In the genomic region with DNA sequence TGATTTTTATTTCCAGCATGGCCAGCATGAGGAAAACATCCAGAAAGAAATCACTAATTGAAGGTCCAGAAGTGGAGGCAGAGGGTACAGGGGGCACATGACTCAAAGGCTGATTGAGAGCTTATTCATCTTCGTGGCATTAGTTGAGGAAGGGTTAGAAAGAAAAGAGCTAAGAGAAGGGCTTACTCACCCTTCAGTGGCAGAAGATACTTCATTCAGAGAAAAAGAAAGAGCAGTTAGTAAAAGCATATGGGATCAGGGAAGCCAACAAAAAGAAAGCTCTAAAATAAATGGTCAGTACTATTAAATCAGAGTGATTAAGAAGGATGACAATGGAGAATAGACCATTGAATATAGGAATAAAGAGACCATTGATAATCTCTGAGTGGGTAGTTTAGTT, we compare ENCODE assay signal across 28 cellular contexts. TPM values are rescaled to one million over a fixed set of nuclear protein-coding genes. Genes with fewer than 3 reads are reported as not detected.
DNase-seq lines count a peak whose midpoint lies in the region; ATAC-seq lines count a peak whose summit lies in the region.
"Had no signal": no experiment of that assay in that cellular context is flagged by ENCODE, and none has a peak within 500 bp of the region (broad histone marks: within the 10 kb centered on the region; RNA-seq: fewer than 3 reads in every experiment).

No MANE protein-coding gene starts in this region.

- in situ Hi-C loops in SK-MEL-5 (cut with HindIII; ENCODE audit: low pct_unique_long_range_greater_than_20kb, low sequenced_read_pairs): no loop called here

- H3K4me3 Mint-ChIP-seq in activated CD4-positive, alpha-beta T cell treated with anti-CD3 and anti-CD28 coated beads for 36 hours: no peak overlapping the region
- H3K4me3 Mint-ChIP-seq in activated CD4-positive, alpha-beta T cell treated with anti-CD3 and anti-CD28 coated beads, Interleukin-2, amount 10 ng/mL, durations not matched to agents 24 days and 14 days: no peak overlapping the region
- H3K4me3 Mint-ChIP-seq in stimulated activated effector memory CD8-positive, alpha-beta T cell treated with anti-CD3 and anti-CD28 coated beads, Interleukin-12 subunit alpha, Interleukin-12 subunit beta, amount 100 ng/mL, for 72 hours: no peak overlapping the region
- H3K4me3 Mint-ChIP-seq: activated naive CD8-positive, alpha-beta T cell treated with anti-CD3 and anti-CD28 coated beads for 36 hours; CD4-positive, alpha-beta memory T cell; dendritic cell treated with granulocyte-macrophage colony-stimulating factor and Interleukin-4, amounts not matched to agents 40 ng/mL and 50 ng/mL, for 4 days; natural killer cell had no signal

- H3K36me3 Mint-ChIP-seq in activated CD4-positive, alpha-beta T cell treated with anti-CD3 and anti-CD28 coated beads for 36 hours (ENCODE audit: low read depth): no peaks in the 10 kb centered on the region
- H3K36me3 Mint-ChIP-seq in activated CD4-positive, alpha-beta T cell treated with anti-CD3 and anti-CD28 coated beads, Interleukin-2, amount 10 ng/mL, durations not matched to agents 24 days and 14 days (ENCODE audit: low read depth): no peaks in the 10 kb centered on the region
- H3K36me3 Mint-ChIP-seq in stimulated activated effector memory CD8-positive, alpha-beta T cell treated with anti-CD3 and anti-CD28 coated beads, Interleukin-12 subunit alpha, Interleukin-12 subunit beta, amount 100 ng/mL, for 72 hours: no peaks in the 10 kb centered on the region
- H3K36me3 Mint-ChIP-seq: activated naive CD8-positive, alpha-beta T cell treated with anti-CD3 and anti-CD28 coated beads for 36 hours; natural killer cell had no signal

- DNase-seq in activated CD4-positive, alpha-beta T cell treated with anti-CD3 and anti-CD28 coated beads for 36 hours: no peak
- DNase-seq in activated CD4-positive, alpha-beta T cell treated with anti-CD3 and anti-CD28 coated beads, Interleukin-2, amount 10 ng/mL, durations not matched to agents 24 days and 14 days: no peak
- DNase-seq in SK-MEL-5 (ENCODE audit: low read depth, low spot score) (peak; percentile 43), kidney glomerular epithelial cell (lab: John Stamatoyannopoulos, UW) (peak; percentile 27), T-helper 1 cell (no peak), middle frontal gyrus (ENCODE audit: extremely low spot score, low spot score) (no peak)
- no peak for DNase-seq in stimulated activated effector memory CD8-positive, alpha-beta T cell treated with anti-CD3 and anti-CD28 coated beads, Interleukin-12 subunit alpha, Interleukin-12 subunit beta, amount 100 ng/mL, for 72 hours (ENCODE audit: low spot score in 2 of 2)
- DNase-seq: 8988T; activated CD4-positive, alpha-beta T cell treated with anti-CD3 and anti-CD28 coated beads, Interleukin-2, amount 50 U/mL, for 48 hours; activated CD8-positive, alpha-beta memory T cell treated with anti-CD3 and anti-CD28 coated beads, Interleukin-2, amount 50 U/mL, for 4 hours; activated naive CD8-positive, alpha-beta T cell treated with anti-CD3 and anti-CD28 coated beads for 36 hours; CD4-positive, alpha-beta memory T cell; central memory CD4-positive, alpha-beta T cell; GF-D8; heart left ventricle; midbrain; natural killer cell; NCI-H1092; NCI-H187; NCI-H2171 treated with DMSO at 0.1 percent for 48 hours; NCI-H526; ovary; Peyer's patch; right cardiac atrium; upper lobe of right lung had no signal

- peaks cover 6% of the 10 kb centered on the region for H3K4me1 Mint-ChIP-seq in activated CD4-positive, alpha-beta T cell treated with anti-CD3 and anti-CD28 coated beads for 36 hours
- H3K4me1 Mint-ChIP-seq in activated CD4-positive, alpha-beta T cell treated with anti-CD3 and anti-CD28 coated beads, Interleukin-2, amount 10 ng/mL, durations not matched to agents 24 days and 14 days: no peaks in the 10 kb centered on the region
- no peaks in the 10 kb centered on the region for H3K4me1 Mint-ChIP-seq in stimulated activated effector memory CD8-positive, alpha-beta T cell treated with anti-CD3 and anti-CD28 coated beads, Interleukin-12 subunit alpha, Interleukin-12 subunit beta, amount 100 ng/mL, for 72 hours
- H3K4me1 Mint-ChIP-seq: activated naive CD8-positive, alpha-beta T cell treated with anti-CD3 and anti-CD28 coated beads for 36 hours; CD4-positive, alpha-beta memory T cell; natural killer cell had no signal

- peak; percentile 64 for ATAC-seq in activated CD4-positive, alpha-beta T cell treated with anti-CD3 and anti-CD28 coated beads for 36 hours
- peak; percentile 85 for ATAC-seq in stimulated activated effector memory CD8-positive, alpha-beta T cell treated with anti-CD3 and anti-CD28 coated beads, Interleukin-12 subunit alpha, Interleukin-12 subunit beta, amount 100 ng/mL, for 72 hours
- no peak for ATAC-seq in HG03196 (IDR thresholded peaks at IDR 0.05; ENCODE audit: unreplicated experiment)
- ATAC-seq: heart left ventricle, natural killer cell, right cardiac atrium, upper lobe of right lung had no signal

- CTCF ChIA-PET in activated CD4-positive, alpha-beta T cell treated with anti-CD3 and anti-CD28 coated beads for 36 hours (lab: Charles Lee): no interaction called here

- intact Hi-C loops in activated CD4-positive, alpha-beta T cell treated with anti-CD3 and anti-CD28 coated beads for 36 hours (cut with DNase I, micrococcal nuclease): no loop called here
- intact Hi-C loops in activated CD4-positive, alpha-beta T cell treated with anti-CD3 and anti-CD28 coated beads, Interleukin-2, amount 10 ng/mL, durations not matched to agents 24 days and 14 days (cut with micrococcal nuclease): no loop called here

- no peak overlapping the region for H3K27ac Mint-ChIP-seq in activated CD4-positive, alpha-beta T cell treated with anti-CD3 and anti-CD28 coated beads for 36 hours
- H3K27ac Mint-ChIP-seq in activated CD4-positive, alpha-beta T cell treated with anti-CD3 and anti-CD28 coated beads, Interleukin-2, amount 10 ng/mL, durations not matched to agents 24 days and 14 days: no peak overlapping the region
- no peak overlapping the region for H3K27ac Mint-ChIP-seq in stimulated activated effector memory CD8-positive, alpha-beta T cell treated with anti-CD3 and anti-CD28 coated beads, Interleukin-12 subunit alpha, Interleukin-12 subunit beta, amount 100 ng/mL, for 72 hours
- H3K27ac Mint-ChIP-seq: activated T-helper 2 cell treated with anti-CD3 and anti-CD28 coated beads, Interferon-gamma antibody, Interleukin-2, Interleukin-4, amounts not matched to agents 10 μg/mL and 5 μg/mL and 100 μg/mL, durations not matched to agents 14 hours and 24 hours and 36 hours; CD4-positive, alpha-beta memory T cell; dendritic cell treated with granulocyte-macrophage colony-stimulating factor and Interleukin-4, amounts not matched to agents 40 ng/mL and 50 ng/mL, for 4 days; natural killer cell had no signal

- H3K27me3 Mint-ChIP-seq in activated CD4-positive, alpha-beta T cell treated with anti-CD3 and anti-CD28 coated beads for 36 hours: peaks cover 27% of the 10 kb centered on the region
- peaks cover 18% of the 10 kb centered on the region for H3K27me3 Mint-ChIP-seq in activated CD4-positive, alpha-beta T cell treated with anti-CD3 and anti-CD28 coated beads, Interleukin-2, amount 10 ng/mL, durations not matched to agents 24 days and 14 days

- no peaks in the 10 kb centered on the region for H3K9me3 Mint-ChIP-seq in activated CD4-positive, alpha-beta T cell treated with anti-CD3 and anti-CD28 coated beads for 36 hours (ENCODE audit: low read depth)
- no peaks in the 10 kb centered on the region for H3K9me3 Mint-ChIP-seq in activated CD4-positive, alpha-beta T cell treated with anti-CD3 and anti-CD28 coated beads, Interleukin-2, amount 10 ng/mL, durations not matched to agents 24 days and 14 days
- H3K9me3 Mint-ChIP-seq in stimulated activated effector memory CD8-positive, alpha-beta T cell treated with anti-CD3 and anti-CD28 coated beads, Interleukin-12 subunit alpha, Interleukin-12 subunit beta, amount 100 ng/mL, for 72 hours: no peaks in the 10 kb centered on the region
- H3K9me3 Mint-ChIP-seq: activated naive CD8-positive, alpha-beta T cell treated with anti-CD3 and anti-CD28 coated beads for 36 hours; activated T-helper 2 cell treated with anti-CD3 and anti-CD28 coated beads, Interferon-gamma antibody, Interleukin-2, Interleukin-4, amounts not matched to agents 10 μg/mL and 5 μg/mL and 100 μg/mL, durations not matched to agents 14 hours and 24 hours and 36 hours; dendritic cell treated with granulocyte-macrophage colony-stimulating factor and Interleukin-4, amounts not matched to agents 40 ng/mL and 50 ng/mL, for 4 days; natural killer cell had no signal

- POLR2A ChIA-PET in activated CD4-positive, alpha-beta T cell treated with anti-CD3 and anti-CD28 coated beads for 36 hours (lab: Charles Lee): no interaction called here

RNA-seq across cellular contexts. Expression of gene GAP43, which starts 25.2 kb away (rescaled TPM):
- not detected for total RNA-seq in activated CD4-positive, alpha-beta T cell treated with anti-CD3 and anti-CD28 coated beads for 36 hours
- total RNA-seq in activated CD4-positive, alpha-beta T cell treated with anti-CD3 and anti-CD28 coated beads, Interleukin-2, amount 10 ng/mL, durations not matched to agents 24 days and 14 days: not detected in 2 replicates
- total RNA-seq in SK-MEL-5 (2014; rRNA removed; shearing (Covaris generic)): not detected in 2 replicates
- 0.05 and 0.15 TPM in 2 replicates for polyA plus RNA-seq in SK-MEL-5 (2015; cell fraction: cytosol; rRNA removed)
- polyA plus RNA-seq in SK-MEL-5 (2015; cell fraction: nucleus; rRNA removed): not detected in 2 replicates
- total RNA-seq: activated T-helper 2 cell treated with anti-CD3 and anti-CD28 coated beads, Interferon-gamma antibody, Interleukin-2, Interleukin-4, amounts not matched to agents 10 μg/mL and 5 μg/mL and 100 μg/mL, durations not matched to agents 14 hours and 24 hours and 36 hours; CD4-positive, alpha-beta memory T cell; upper lobe of right lung had no signal
- polyA plus RNA-seq: CD4-positive, alpha-beta memory T cell had no signal

Comparison
In these comparisons a context has a peak if more than half of its experiments do, and no peak if none do; other contexts are left out.
1. DNase-seq: peak in SK-MEL-5 (single experiment) and kidney glomerular epithelial cell (single experiment); none in activated CD4-positive, alpha-beta T cell treated with anti-CD3 and anti-CD28 coated beads for 36 hours (single experiment), activated CD4-positive, alpha-beta T cell treated with anti-CD3 and anti-CD28 coated beads, Interleukin-2, amount 10 ng/mL, durations not matched to agents 24 days and 14 days (single experiment), stimulated activated effector memory CD8-positive, alpha-beta T cell treated with anti-CD3 and anti-CD28 coated beads, Interleukin-12 subunit alpha, Interleukin-12 subunit beta, amount 100 ng/mL, for 72 hours (0 of 2), T-helper 1 cell (0 of 5) and middle frontal gyrus (single experiment).